In genomic region chr4:42655248-42655647, GRCh38 we compare ENCODE assay signal across 1 cellular context.
TF ChIP-seq lines count a peak whose summit lies in the region.

No MANE protein-coding gene starts in this region.

TF ChIP-seq in GM12878, 131 proteins besides CTCF, POLR2A, EP300 and RAD21 (continued from another document):
- 0 out of 2 replicates have a peak, but pooled peaks have one; percentile 13 for TF ChIP-seq TCF7 (IDR thresholded peaks at IDR 0.05; ENCODE audit: borderline replicate concordance)
- no peak; the same call in 1 of the 2 replicates for TF ChIP-seq RELB (IDR thresholded peaks at IDR 0.05; ENCODE audit: low read depth)
- no peak for TF ChIP-seq ZSCAN29 (IDR thresholded peaks at IDR 0.05)
- peak; percentile 47; the same call in 1 of the 2 replicates for TF ChIP-seq MTA2 (IDR thresholded peaks at IDR 0.05; ENCODE audit: low read depth)
- TF ChIP-seq RUNX3 (IDR thresholded peaks at IDR 0.05; ENCODE audit: low read length) = peak; percentile 80
- no peak for TF ChIP-seq BCL11A (IDR thresholded peaks at IDR 0.05; ENCODE audit: low read depth, low read length)
- TF ChIP-seq SPI1 (IDR thresholded peaks at IDR 0.05; ENCODE audit: borderline replicate concordance, insufficient read depth, low read depth, low read length) = 0 out of 2 replicates have a peak, but pooled peaks have one; percentile 5
- TF ChIP-seq LARP7 (IDR thresholded peaks at IDR 0.05) = no peak
- TF ChIP-seq YY1 (IDR thresholded peaks at IDR 0.05; ENCODE audit: low read depth, low read length) = no peak
- no peak for TF ChIP-seq CEBPB (IDR thresholded peaks at IDR 0.05; ENCODE audit: borderline replicate concordance in 1 of 2, low read depth in 2 of 2, low read length in 2 of 2)
- no peak for TF ChIP-seq EED (IDR thresholded peaks at IDR 0.05; ENCODE audit: low read depth)
- no peak for TF ChIP-seq ATF3 (IDR thresholded peaks at IDR 0.05; ENCODE audit: borderline replicate concordance, extremely low read depth, low read depth, low read length)
- TF ChIP-seq BHLHE40 (IDR thresholded peaks at IDR 0.05; ENCODE audit: borderline replicate concordance in 1 of 2, low read depth in 2 of 2, low read length in 1 of 2) = peak; percentile 41 to 54; a peak in 2 of 4 replicates
- TF ChIP-seq TARDBP (IDR thresholded peaks at IDR 0.05; ENCODE audit: borderline replicate concordance) = no peak
- TF ChIP-seq STAT1 (conservative IDR thresholded peaks at IDR 0.05) = no peak
- TF ChIP-seq ZNF217 (IDR thresholded peaks at IDR 0.05) = peak; percentile 56; the same call in 1 of the 2 replicates
- TF ChIP-seq SKIL (IDR thresholded peaks at IDR 0.05; ENCODE audit: low read depth, poor library complexity, severe bottlenecking) = peak; percentile 21
- no peak for TF ChIP-seq POU2F2 (IDR thresholded peaks at IDR 0.05; ENCODE audit: borderline replicate concordance, low read depth, low read length)
